8 cellular contexts compared by ENCODE assay signal in the genomic region with DNA sequence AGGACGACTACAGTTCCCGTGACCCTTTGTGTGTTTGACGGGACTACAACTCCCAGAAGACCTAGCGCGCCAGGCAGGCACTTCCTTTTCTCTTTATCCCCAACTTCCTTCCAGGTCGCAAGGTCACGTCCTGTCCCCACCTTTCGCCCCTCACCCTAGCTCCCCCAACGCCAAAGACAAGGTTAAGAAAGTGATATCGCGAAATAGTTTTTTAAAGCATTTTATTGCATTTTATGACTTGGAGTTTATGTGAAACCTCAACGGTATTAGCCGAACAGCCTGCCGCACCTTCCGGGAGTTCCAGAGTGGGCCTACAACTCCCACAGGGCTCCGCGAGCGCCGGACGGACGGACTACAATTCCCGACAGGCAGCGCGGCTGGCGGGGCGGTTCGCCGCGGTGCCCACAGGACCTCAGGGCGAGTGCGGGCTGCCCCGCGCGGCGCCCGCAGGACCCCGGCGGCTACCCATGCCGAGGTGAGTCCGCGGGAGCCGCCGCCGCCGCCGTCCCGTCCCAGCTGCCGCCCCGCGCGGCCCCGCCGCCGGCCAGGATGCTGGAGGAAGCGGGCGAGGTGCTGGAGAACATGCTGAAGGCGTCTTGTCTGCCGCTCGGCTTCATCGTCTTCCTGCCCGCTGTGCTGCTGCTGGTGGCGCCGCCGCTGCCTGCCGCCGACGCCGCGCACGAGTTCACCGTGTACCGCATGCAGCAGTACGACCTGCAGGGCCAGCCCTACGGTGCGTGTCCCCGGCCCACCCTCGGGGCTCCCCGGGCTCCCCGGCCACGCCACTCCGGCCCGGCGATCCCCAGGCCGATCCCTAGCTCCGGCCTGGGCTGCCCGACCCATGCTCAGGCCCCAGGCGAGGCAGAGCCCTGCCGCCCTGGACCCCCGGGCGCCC. TPM values are rescaled to one million over a fixed set of nuclear protein-coding genes. Genes with fewer than 3 reads are reported as not detected.
DNase-seq lines count a peak whose midpoint lies in the region; ATAC-seq, FAIRE-seq and TF ChIP-seq lines count a peak whose summit lies in the region.

TSS of gene NCLN (plus strand) at position 449 of the 895 bp plus-strand sequence. CDS start at position 550, 101 bp downstream.

- no peaks in the 10 kb centered on the region for H3K36me3 Mint-ChIP-seq in chondrocyte (ENCODE audit: low read depth)

- H3K4me3 Mint-ChIP-seq in chondrocyte (ENCODE audit: unreplicated experiment), result peak within 1 kb of the TSS; percentile 93

- peaks cover 0 to 13% of the 10 kb centered on the region in 2 donors for H3K4me1 ChIP-seq in kidney (ENCODE audit: control insufficient read depth in 1 of 2, insufficient read depth in 1 of 2, low read depth in 1 of 2, low read length in 2 of 2)

- FAIRE-seq in kidney (lab: Jason Lieb, UNC), result no peak

- H3K27me3 Mint-ChIP-seq in chondrocyte (ENCODE audit: low read depth), result no peaks in the 10 kb centered on the region

- peak within 1 kb of the TSS; percentile 88 for H3K27ac Mint-ChIP-seq in chondrocyte (ENCODE audit: unreplicated experiment)

- peak; percentile 72 for DNase-seq in AG09319 (ENCODE audit: extremely low read depth, low read depth)
- peak; percentile 92 for DNase-seq in NCI-H510A treated with DMSO at 0.1 percent for 48 hours (lab: John Stamatoyannopoulos, UW)
- peak; percentile 87 to 91 for DNase-seq in activated CD4-positive, alpha-beta T cell treated with anti-CD3 and anti-CD28 coated beads for 24 hours (ENCODE audit: low read depth in 2 of 2)
- DNase-seq in chondrocyte (ENCODE audit: low spot score), result peak; percentile 98
- peak; percentile 98 for DNase-seq in kidney
- peak; percentile 95 for DNase-seq in stimulated activated CD4-positive, alpha-beta T cell treated with anti-CD3 and anti-CD28 coated beads, Interleukin-15, amount 100 ng/mL, for 24 hours

- no peaks in the 10 kb centered on the region for H3K9me3 ChIP-seq in kidney (ENCODE audit: control insufficient read depth in 1 of 2, low read length in 2 of 2)

- H3K4me1 Mint-ChIP-seq in chondrocyte (ENCODE audit: low read depth), result peaks cover 21% of the 10 kb centered on the region

- H3K9ac ChIP-seq in kidney (ENCODE audit: low read length in 2 of 2), result peak within 1 kb of the TSS; percentile 58 to 79

- peak; percentile 71 for ATAC-seq in HG03439 (IDR thresholded peaks at IDR 0.05; ENCODE audit: unreplicated experiment)

- H3K4me3 ChIP-seq in kidney (ENCODE audit: low read length in 2 of 2), result peak within 1 kb of the TSS; percentile 76 to 89

- no peaks in the 10 kb centered on the region for H3K9me3 Mint-ChIP-seq in chondrocyte (ENCODE audit: low read depth)

- peak; percentile 68 for TF ChIP-seq POLR2A in GM19193 (IDR thresholded peaks at IDR 0.05; ENCODE audit: extremely low read depth, insufficient read depth, insufficient read length)

- intact Hi-C loops in kidney (cut with DNase I), result no loop called here

- no peaks in the 10 kb centered on the region for H3K36me3 ChIP-seq in kidney (ENCODE audit: control insufficient read depth in 1 of 2, insufficient read depth in 2 of 2, low read length in 2 of 2)

- TF ChIP-seq CTCF in AG09319 (IDR thresholded peaks at IDR 0.05; ENCODE audit: low read depth, low read length), result no peak
- TF ChIP-seq CTCF in chondrocyte (IDR thresholded peaks at IDR 0.05), result peak; percentile 6
- no peak for TF ChIP-seq CTCF in kidney (IDR thresholded peaks at IDR 0.05; ENCODE audit: borderline replicate concordance, extremely low read depth, insufficient read depth)

- peak within 1 kb of the TSS; percentile 80 to 97 for H3K27ac ChIP-seq in kidney (ENCODE audit: low read depth in 2 of 2, low read length in 2 of 2)

RNA-seq across cellular contexts. Expression of gene NCLN, which starts in this region (rescaled TPM):
- total RNA-seq in chondrocyte (80.7 to 97.1 TPM (median 82.5 TPM) in 3 replicates), kidney (43.3 TPM)
- polyA plus RNA-seq in kidney (ENCODE audit: insufficient read depth, low read depth, low replicate concordance), result 63.2 TPM

Comparison
In these comparisons a context has a peak if more than half of its experiments do, and no peak if none do; other contexts are left out.
1. Peak in every context shown above with its lines: DNase-seq, ATAC-seq, H3K4me3 ChIP-seq and H3K27ac ChIP-seq.